8 cellular contexts compared by ENCODE assay signal in the genomic region with DNA sequence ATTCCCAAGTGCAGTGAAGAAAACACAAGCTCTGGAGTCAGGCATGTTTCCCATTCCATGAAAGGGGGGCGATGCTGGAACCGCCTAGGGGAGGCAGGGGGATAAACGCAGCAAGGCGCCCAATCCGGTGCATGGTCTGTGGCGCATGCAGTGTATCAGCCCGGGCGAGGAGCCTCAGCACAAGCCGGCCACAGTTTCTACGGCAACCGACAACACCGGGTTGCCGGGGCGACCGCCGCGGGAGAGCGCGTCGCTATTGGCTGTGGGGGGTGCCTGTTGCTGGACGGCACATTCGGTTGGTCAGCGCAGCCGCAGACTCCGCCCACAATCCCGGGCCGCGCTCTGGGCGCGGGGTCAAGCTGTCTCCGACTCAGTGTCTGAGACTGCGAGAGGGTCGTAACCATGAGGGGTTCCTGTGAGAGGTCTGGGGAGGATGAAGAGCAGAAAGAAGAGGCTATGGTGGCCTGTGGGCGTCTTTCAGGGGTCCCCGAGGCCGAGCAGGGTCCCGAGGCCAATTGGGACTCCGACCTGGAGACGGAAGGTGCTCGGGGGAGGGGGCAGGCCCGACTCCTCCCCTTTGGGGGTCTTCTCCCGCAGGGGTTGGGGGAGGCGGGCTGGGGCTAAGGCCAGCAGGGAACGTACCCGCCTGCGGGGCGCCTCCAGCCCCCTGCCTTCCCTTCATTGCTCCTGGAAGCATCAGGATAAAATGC. TPM values are rescaled to one million over a fixed set of nuclear protein-coding genes. Genes with fewer than 3 reads are reported as not detected.
DNase-seq lines count a peak whose midpoint lies in the region; ATAC-seq and TF ChIP-seq lines count a peak whose summit lies in the region.

A gene with protein sequence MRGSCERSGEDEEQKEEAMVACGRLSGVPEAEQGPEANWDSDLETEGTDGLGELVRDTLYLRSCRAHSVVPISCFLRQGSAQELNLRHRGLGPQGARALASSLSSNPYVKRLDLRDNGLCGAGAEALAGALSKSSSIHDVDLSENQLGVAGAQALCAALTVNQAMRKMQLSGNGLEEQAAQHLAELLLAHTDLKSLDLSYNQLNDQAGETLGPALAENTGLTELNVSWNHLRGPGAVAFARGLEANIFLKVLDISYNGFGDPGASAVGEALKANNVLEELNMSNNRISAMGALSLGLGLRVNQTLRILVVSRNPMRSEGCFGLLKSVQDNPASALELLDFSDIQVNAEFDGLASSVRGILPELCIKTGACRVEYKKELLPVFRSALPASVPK (plus strand): TSS at position 362 of the 710 bp plus-strand sequence. CDS start 41 bp downstream, at position 403.

- peaks cover 19% of the 10 kb centered on the region for H3K27me3 Mint-ChIP-seq in nephron (ENCODE audit: low read depth)

- peaks cover 3% of the 10 kb centered on the region for H3K36me3 Mint-ChIP-seq in nephron (ENCODE audit: low read depth)

- peak within 1 kb of the TSS; percentile 50 to 56 for H3K4me3 ChIP-seq in foreskin fibroblast (ENCODE audit: low read depth in 1 of 2, low read length in 2 of 2)

- H3K9me3 Mint-ChIP-seq in nephron: no peaks in the 10 kb centered on the region

- peaks cover 25% of the 10 kb centered on the region for H3K4me1 Mint-ChIP-seq in nephron

- DNase-seq in CD1c-positive myeloid dendritic cell (ENCODE audit: extremely low spot score): peak; percentile 89
- peak; percentile 91 for DNase-seq in LHCN-M2 (ENCODE audit: low read depth)
- peak; percentile 73 for DNase-seq in RPMI8226
- DNase-seq in activated effector memory CD4-positive, alpha-beta T cell treated with anti-CD3 and anti-CD28 coated beads, Interleukin-2, amount 50 U/mL, for 16 hours: peak; percentile 84
- DNase-seq in foreskin fibroblast: peak; percentile 88 to 96
- DNase-seq in stimulated activated naive CD4-positive, alpha-beta T cell treated with Interleukin-2 at 50 U/mL for 16 hours (lab: John Stamatoyannopoulos, UW): peak; percentile 62

- H3K4me3 Mint-ChIP-seq in nephron: peak within 1 kb of the TSS; percentile 88 to 93 (median 89)

- H3K27ac Mint-ChIP-seq in nephron: peak within 1 kb of the TSS; percentile 26 to 78 (median 73)

- no peak for TF ChIP-seq CTCF in foreskin fibroblast (IDR thresholded peaks at IDR 0.05; ENCODE audit: low read depth, low read length)
- no peak for TF ChIP-seq CTCF in nephron (IDR thresholded peaks at IDR 0.05; ENCODE audit: unreplicated experiment in 3 of 3)

- ATAC-seq in GM21447 (IDR thresholded peaks at IDR 0.05; ENCODE audit: unreplicated experiment): peak; percentile 60

RNA-seq across cellular contexts. Expression of the gene that starts here (rescaled TPM):
- 0.11 and 0.13 TPM in 2 replicates for total RNA-seq in LHCN-M2 (2014; rRNA removed)
- 0.07 TPM for polyA plus RNA-seq in LHCN-M2 (2012)

Comparison
In these comparisons a context has a peak if more than half of its experiments do, and no peak if none do; other contexts are left out.
1. Peak in every context shown above with its lines: DNase-seq, ATAC-seq and H3K4me3 ChIP-seq.
2. Peak in DNase-seq in LHCN-M2; RNA of the gene not detected or under 1 TPM.